ENCODE assay signal across 13 cellular contexts in genomic region chr6:7228662-7229375, GRCh38.
"Had no signal": no experiment of that assay in that cellular context is flagged by ENCODE, and none has a peak within 500 bp of the region (broad histone marks: within the 10 kb centered on the region; RNA-seq: fewer than 3 reads in every experiment).

No MANE protein-coding gene starts in this region.

- H3K4me3 ChIP-seq: ovary, right lobe of liver had no signal

- ATAC-seq: effector memory CD8-positive, alpha-beta T cell; foreskin keratinocyte; left cardiac atrium; stimulated activated memory B cell treated with anti-CD40 and anti-IgM and Interleukin-4, amounts not matched to agents 10 μg/mL and 1 μg/mL and 100 μg/mL, for 72 hours had no signal

- H3K27ac ChIP-seq: foreskin keratinocyte, ovary, right lobe of liver had no signal

- H3K36me3 ChIP-seq: ovary had no signal

- H3K4me1 ChIP-seq: foreskin keratinocyte, right lobe of liver had no signal

- DNase-seq: cerebellar nuclear complex; effector memory CD8-positive, alpha-beta T cell; foreskin keratinocyte; immature natural killer cell; left cardiac atrium; naive thymus-derived CD4-positive, alpha-beta T cell; nephron progenitor cell; ovary; right lobe of liver; stimulated activated CD4-positive, alpha-beta T cell treated with anti-CD3 and anti-CD28 coated beads, Interleukin-1b, Interleukin-23, amount 100 ng/mL, for 48 hours; stimulated activated CD4-positive, alpha-beta T cell treated with anti-CD3 and anti-CD28 coated beads, Interleukin-4, amount 100 ng/mL, for 24 hours; trophoblast cell had no signal

- H3K9me3 ChIP-seq: ovary, right lobe of liver had no signal

- H3K27me3 ChIP-seq: foreskin keratinocyte, ovary, right lobe of liver had no signal
